In the genomic region with DNA sequence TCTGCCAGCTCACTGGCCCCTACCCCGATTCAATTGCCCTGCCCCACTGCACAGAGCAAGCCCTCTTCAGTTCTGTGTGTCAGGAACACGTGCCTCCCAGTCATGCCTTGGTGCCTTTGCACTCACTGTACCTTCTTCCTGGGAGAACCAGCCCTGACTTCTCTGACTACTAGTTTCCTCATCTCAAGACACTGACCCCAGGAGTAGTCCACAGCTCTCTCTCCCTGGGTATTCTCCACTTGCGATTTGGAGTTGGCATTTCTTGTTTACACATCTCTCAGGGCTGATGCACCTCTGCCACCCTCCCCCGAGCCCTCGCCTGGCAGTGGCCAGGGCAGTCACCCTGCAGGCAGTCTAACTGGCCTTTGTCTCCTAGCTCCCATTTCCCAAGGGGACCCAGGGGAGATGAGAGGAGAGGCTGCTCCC, we compare ENCODE assay signal across 11 cellular contexts. TPM values are rescaled to one million over a fixed set of nuclear protein-coding genes. Genes with fewer than 3 reads are reported as not detected.
DNase-seq lines count a peak whose midpoint lies in the region; FAIRE-seq and TF ChIP-seq lines count a peak whose summit lies in the region.
"Had no signal": no experiment of that assay in that cellular context is flagged by ENCODE, and none has a peak within 500 bp of the region (broad histone marks: within the 10 kb centered on the region; RNA-seq: fewer than 3 reads in every experiment).

No MANE protein-coding gene starts in this region.

- H3K27ac Mint-ChIP-seq in activated CD4-positive, alpha-beta memory T cell treated with anti-CD3 and anti-CD28 coated beads for 36 hours = peak overlapping the region; percentile 100

- H3K4me3 Mint-ChIP-seq in activated CD4-positive, alpha-beta memory T cell treated with anti-CD3 and anti-CD28 coated beads for 36 hours = peak overlapping the region; percentile 98

- H3K4me1 Mint-ChIP-seq in activated CD4-positive, alpha-beta memory T cell treated with anti-CD3 and anti-CD28 coated beads for 36 hours (ENCODE audit: low read depth) = peaks cover 59% of the 10 kb centered on the region

- no peak for TF ChIP-seq CTCF in suprapubic skin (IDR thresholded peaks at IDR 0.05)
- TF ChIP-seq CTCF in GM13977 (IDR thresholded peaks at IDR 0.05; ENCODE audit: extremely low read depth, insufficient read depth, missing control alignments) = no peak

- no peaks in the 10 kb centered on the region for H3K27me3 ChIP-seq in suprapubic skin

- no peak overlapping the region for H3K4me3 ChIP-seq in suprapubic skin

- intact Hi-C loops in activated CD4-positive, alpha-beta memory T cell treated with anti-CD3 and anti-CD28 coated beads for 36 hours (cut with micrococcal nuclease) = loop anchor here (10.0 kb wide), 1 partner anchor 1669 kb away; a partner anchor contains a TSS

- H3K9me3 ChIP-seq in suprapubic skin = no peaks in the 10 kb centered on the region
- H3K9me3 ChIP-seq: SK-N-SH had no signal

- WGBS in suprapubic skin = 61% methylated on average over 5 of the region's 5 CpGs

- FAIRE-seq in GM12892 (lab: Jason Lieb, UNC) = no peak
- FAIRE-seq: GM18507 had no signal

- H3K27ac ChIP-seq in suprapubic skin = peak overlapping the region; percentile 97

- H3K9me3 Mint-ChIP-seq in activated CD4-positive, alpha-beta memory T cell treated with anti-CD3 and anti-CD28 coated beads for 36 hours = no peaks in the 10 kb centered on the region

- H3K4me1 ChIP-seq in suprapubic skin = peaks cover 99% of the 10 kb centered on the region

- POLR2A ChIA-PET in activated CD4-positive, alpha-beta memory T cell treated with anti-CD3 and anti-CD28 coated beads for 36 hours (lab: Charles Lee) = interaction anchor here (0.7 to 24.8 kb wide), 3 partner anchors 16 to 265 kb away, joined by 3 to 1013 read pairs (median 859); a partner anchor contains a TSS

- TF ChIP-seq POLR2A in suprapubic skin (IDR thresholded peaks at IDR 0.05) = no peak
- no peak for TF ChIP-seq POLR2A in GM12892 (IDR thresholded peaks at IDR 0.05; ENCODE audit: low read depth, low read length)

- H3K27me3 Mint-ChIP-seq in activated CD4-positive, alpha-beta memory T cell treated with anti-CD3 and anti-CD28 coated beads for 36 hours = no peaks in the 10 kb centered on the region

- in situ Hi-C loops in GM13977 (cut with MboI; ENCODE audit: low pct_unique_long_range_greater_than_20kb, low sequenced_read_pairs, unreplicated experiment) = loop anchor here (25.0 kb wide), 1 partner anchor 1081 kb away; no protein-coding TSS in a partner anchor

- CTCF ChIA-PET in activated CD4-positive, alpha-beta memory T cell treated with anti-CD3 and anti-CD28 coated beads for 36 hours (lab: Charles Lee) = interaction anchor here (2.0 to 20.7 kb wide), 3 partner anchors 7 to 33 kb away, joined by 8 to 908 read pairs (median 163); a partner anchor contains a TSS

- H3K36me3 Mint-ChIP-seq in activated CD4-positive, alpha-beta memory T cell treated with anti-CD3 and anti-CD28 coated beads for 36 hours = peaks cover 90% of the 10 kb centered on the region

- H3K36me3 ChIP-seq in suprapubic skin = peaks cover 19% of the 10 kb centered on the region

- DNase-seq in activated CD8-positive, alpha-beta memory T cell treated with anti-CD3 and anti-CD28 coated beads for 24 hours = peak; percentile 83
- no peak for DNase-seq in activated CD8-positive, alpha-beta memory T cell treated with anti-CD3 and anti-CD28 coated beads, Interleukin-2, amount 50 U/mL, for 4 hours
- DNase-seq in activated CD4-positive, alpha-beta memory T cell treated with anti-CD3 and anti-CD28 coated beads for 36 hours = peak; percentile 52
- DNase-seq in kidney glomerular epithelial cell (lab: John Stamatoyannopoulos, UW) = peak; percentile 39
- DNase-seq in suprapubic skin (ENCODE audit: low spot score in 2 of 2) = no peak
- no peak for DNase-seq in SIG-M5 (lab: John Stamatoyannopoulos, UW)
- no peak for DNase-seq in GM13977 (ENCODE audit: low spot score)
- DNase-seq in GM12892 (ENCODE audit: insufficient read length) = no peak
- DNase-seq: NCI-H2107, SK-N-SH had no signal

- no peak for TF ChIP-seq EP300 in suprapubic skin (IDR thresholded peaks at IDR 0.05)

RNA-seq across cellular contexts. Expression of a gene that starts 5.7 kb away (rescaled TPM):
- total RNA-seq in activated CD4-positive, alpha-beta memory T cell treated with anti-CD3 and anti-CD28 coated beads for 36 hours = 100 to 1,000 TPM; 319 TPM
- 10 to 100 TPM; 12.8 to 20.5 (median 14.7) TPM for total RNA-seq in suprapubic skin
- polyA plus RNA-seq in GM12892 (2012; ENCODE audit: missing spikeins) = 1.3 TPM

RNA-seq across cellular contexts. Expression of a gene that starts 11.0 kb away (rescaled TPM):
- 100 to 1,000 TPM; 186 to 187 TPM for total RNA-seq in activated CD4-positive, alpha-beta memory T cell treated with anti-CD3 and anti-CD28 coated beads for 36 hours
- 100 to 1,000 TPM in 2 of 4 donors, 10 to 100 TPM in 2; 71.5 to 120 (median 99.4) TPM for total RNA-seq in suprapubic skin
- polyA plus RNA-seq in GM12892 (2012; ENCODE audit: missing spikeins) = 9.3 TPM

RNA-seq across cellular contexts. Expression of a gene that starts 36.6 kb away (rescaled TPM):
- 10 to 100 TPM; 78.7 to 82.6 TPM for total RNA-seq in activated CD4-positive, alpha-beta memory T cell treated with anti-CD3 and anti-CD28 coated beads for 36 hours
- 10 to 100 TPM in 1 of 4 donors, 1 to 10 TPM in 3; 3.8 to 10.6 (median 8.4) TPM for total RNA-seq in suprapubic skin
- 15.1 TPM for polyA plus RNA-seq in GM12892 (2012; ENCODE audit: missing spikeins)

RNA-seq across cellular contexts. Expression of a gene that starts 38.4 kb away (rescaled TPM):
- total RNA-seq in activated CD4-positive, alpha-beta memory T cell treated with anti-CD3 and anti-CD28 coated beads for 36 hours = 10 to 100 TPM; 16.7 to 17.0 TPM
- total RNA-seq in suprapubic skin = 1 to 10 TPM; 1.3 to 3.7 (median 2.2) TPM
- polyA plus RNA-seq in GM12892 (2012; ENCODE audit: missing spikeins) = 1.9 TPM

Comparison
In these comparisons a context has a peak if more than half of its experiments do, and no peak if none do; other contexts are left out.
1. DNase-seq: peak in activated CD8-positive, alpha-beta memory T cell treated with anti-CD3 and anti-CD28 coated beads for 24 hours (single experiment), activated CD4-positive, alpha-beta memory T cell treated with anti-CD3 and anti-CD28 coated beads for 36 hours (single experiment) and kidney glomerular epithelial cell (single experiment); none in activated CD8-positive, alpha-beta memory T cell treated with anti-CD3 and anti-CD28 coated beads, Interleukin-2, amount 50 U/mL, for 4 hours (single experiment), suprapubic skin (0 of 2), SIG-M5 (single experiment), GM13977 (single experiment) and GM12892 (single experiment).
2. RNA of a gene that starts 5.7 kb away (total RNA-seq): 319 TPM in activated CD4-positive, alpha-beta memory T cell treated with anti-CD3 and anti-CD28 coated beads for 36 hours; 12.8 to 20.5 TPM in suprapubic skin; every median in the first group is over 10 times any median in the second.
3. RNA of a gene that starts 36.6 kb away (total RNA-seq): 78.7 to 82.6 TPM in activated CD4-positive, alpha-beta memory T cell treated with anti-CD3 and anti-CD28 coated beads for 36 hours; 3.8 to 10.6 TPM in suprapubic skin; every median in the first group is over 4 times any median in the second.